ENCODE assay signal across 26 cellular contexts in the genomic region with DNA sequence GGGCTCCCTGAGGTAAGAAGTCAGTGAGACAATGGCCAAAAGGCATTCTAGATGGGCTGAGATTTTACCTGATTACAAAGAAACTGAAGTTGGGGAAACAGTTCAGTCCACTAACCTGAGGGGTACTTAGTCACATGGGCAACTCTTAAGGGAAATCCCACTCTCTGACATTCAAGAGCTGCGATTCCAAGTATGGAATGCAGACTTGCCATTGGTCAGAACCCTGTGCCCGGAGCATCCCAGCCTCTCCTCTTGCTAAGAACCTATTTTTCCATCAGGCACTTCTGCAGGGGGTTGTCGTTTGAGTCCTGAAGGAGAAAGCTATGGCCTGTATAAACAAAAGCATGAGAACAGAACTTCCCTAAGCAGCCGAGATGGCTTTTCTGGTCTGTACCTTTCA.
"Had no signal": no experiment of that assay in that cellular context is flagged by ENCODE, and none has a peak within 500 bp of the region (broad histone marks: within the 10 kb centered on the region; RNA-seq: fewer than 3 reads in every experiment).

No MANE protein-coding gene starts in this region.

- ATAC-seq: effector memory CD8-positive, alpha-beta T cell; left lobe of liver; naive thymus-derived CD4-positive, alpha-beta T cell; psoas muscle; right cardiac atrium; stimulated activated effector memory CD8-positive, alpha-beta T cell treated with anti-CD3 and anti-CD28 coated beads, Interleukin-12 subunit alpha, Interleukin-12 subunit beta, amount 100 ng/mL, for 72 hours had no signal

- H3K9me3 ChIP-seq: esophagus squamous epithelium, psoas muscle, stomach, thyroid gland, vagina had no signal

- H3K27me3 ChIP-seq: esophagus squamous epithelium, neural progenitor cell, sigmoid colon, stomach, thyroid gland, vagina had no signal

- DNase-seq: cortex of kidney; effector memory CD8-positive, alpha-beta T cell; erythroblast; esophagus squamous epithelium; foreskin melanocyte; glutamatergic neuron; hypothalamus; kidney; mesenchymal stem cell; midbrain; naive thymus-derived CD4-positive, alpha-beta T cell; psoas muscle; right cardiac atrium; sigmoid colon; stimulated activated CD4-positive, alpha-beta T cell treated with anti-CD3 and anti-CD28 coated beads, Interleukin-2, amount 100 ng/mL, for 24 hours; stimulated activated CD4-positive, alpha-beta T cell treated with anti-CD3 and anti-CD28 coated beads, Interleukin-4, amount 100 ng/mL, for 24 hours; stimulated activated naive CD4-positive, alpha-beta T cell treated with Interleukin-2 at 50 U/mL for 16 hours; stomach; thyroid gland had no signal

- H3K27ac Mint-ChIP-seq: effector memory CD8-positive, alpha-beta T cell; naive thymus-derived CD4-positive, alpha-beta T cell; nephron; neural progenitor cell; stimulated activated effector memory CD8-positive, alpha-beta T cell treated with anti-CD3 and anti-CD28 coated beads, Interleukin-12 subunit alpha, Interleukin-12 subunit beta, amount 100 ng/mL, for 72 hours had no signal

- H3K4me1 ChIP-seq: esophagus squamous epithelium, psoas muscle, sigmoid colon, stomach, thyroid gland, vagina had no signal

- H3K27ac ChIP-seq: esophagus squamous epithelium, neural progenitor cell, psoas muscle, sigmoid colon, stomach, thyroid gland, vagina had no signal

- H3K4me3 Mint-ChIP-seq: effector memory CD8-positive, alpha-beta T cell; naive thymus-derived CD4-positive, alpha-beta T cell; nephron; neural progenitor cell; stimulated activated effector memory CD8-positive, alpha-beta T cell treated with anti-CD3 and anti-CD28 coated beads, Interleukin-12 subunit alpha, Interleukin-12 subunit beta, amount 100 ng/mL, for 72 hours had no signal

- H3K4me1 Mint-ChIP-seq: naive thymus-derived CD4-positive, alpha-beta T cell; stimulated activated effector memory CD8-positive, alpha-beta T cell treated with anti-CD3 and anti-CD28 coated beads, Interleukin-12 subunit alpha, Interleukin-12 subunit beta, amount 100 ng/mL, for 72 hours had no signal

- FAIRE-seq: endometrium, kidney had no signal

- H3K27me3 Mint-ChIP-seq: effector memory CD8-positive, alpha-beta T cell had no signal

- H3K36me3 ChIP-seq: esophagus squamous epithelium, neural progenitor cell, sigmoid colon, stomach, thyroid gland, vagina had no signal

- H2AFZ ChIP-seq: neural progenitor cell had no signal

- H3K9me3 Mint-ChIP-seq: nephron, neural progenitor cell had no signal

- H3K9ac ChIP-seq: neural progenitor cell had no signal

- H3K36me3 Mint-ChIP-seq: naive thymus-derived CD4-positive, alpha-beta T cell; neural progenitor cell; stimulated activated effector memory CD8-positive, alpha-beta T cell treated with anti-CD3 and anti-CD28 coated beads, Interleukin-12 subunit alpha, Interleukin-12 subunit beta, amount 100 ng/mL, for 72 hours had no signal

- H3K4me3 ChIP-seq: esophagus squamous epithelium, lung, neural progenitor cell, psoas muscle, sigmoid colon, stomach, thyroid gland, vagina had no signal

- H3K4me2 ChIP-seq: neural progenitor cell had no signal
